In genomic region chr6:48996461-48997119, GRCh38 we compare ENCODE assay signal across 23 cellular contexts.
"Had no signal": no experiment of that assay in that cellular context is flagged by ENCODE, and none has a peak within 500 bp of the region (broad histone marks: within the 10 kb centered on the region; RNA-seq: fewer than 3 reads in every experiment).

No MANE protein-coding gene starts in this region.

- ATAC-seq: activated CD8-positive, alpha-beta T cell treated with anti-CD3 and anti-CD28 coated beads, Interleukin-2, amount 10 ng/mL, durations not matched to agents 7 days and 5 days; body of pancreas; Right ventricle myocardium inferior; SK-N-SH treated with all-trans-retinoic acid at 6 μM for 48 hours; WTC11 had no signal

- H3K4me3 ChIP-seq: ascending aorta, body of pancreas, SJSA1 had no signal

- H3K4me1 ChIP-seq: ascending aorta, body of pancreas, SJSA1 had no signal

- H3K27me3 ChIP-seq: ascending aorta, body of pancreas, SJSA1 had no signal

- H3K36me3 ChIP-seq: ascending aorta, SJSA1 had no signal

- H3K9me3 ChIP-seq: ascending aorta, body of pancreas, SJSA1 had no signal

- DNase-seq: activated CD4-positive, alpha-beta T cell treated with anti-CD3 and anti-CD28 coated beads for 48 hours; activated CD4-positive, alpha-beta T cell treated with anti-CD3 and anti-CD28 coated beads, Interleukin-2, amount 50 U/mL, for 4 hours; activated CD4-positive, CD25-positive, alpha-beta regulatory T cell treated with anti-CD3 and anti-CD28 coated beads, Interleukin-2, amount 50 U/mL, for 72 hours; activated CD8-positive, alpha-beta memory T cell treated with anti-CD3 and anti-CD28 coated beads, Interleukin-2, amount 50 U/mL, for 48 hours; activated CD8-positive, alpha-beta T cell treated with anti-CD3 and anti-CD28 coated beads, Interleukin-2, amount 10 ng/mL, durations not matched to agents 7 days and 5 days; activated effector memory CD4-positive, alpha-beta T cell treated with Interleukin-2 at 50 U/mL for 16 hours; activated naive CD4-positive, alpha-beta T cell; activated T-cell treated with anti-CD3 and anti-CD28 coated beads, Interleukin-2, amount 50 U/mL, for 1 hour; amniotic stem cell; body of pancreas; cortex of kidney; NCI-H1092; NCI-H1417; NCI-H1930; NCI-H2107; NCI-H510A treated with DMSO at 0.1 percent for 48 hours; RPMI8226; SW 1271 had no signal
